In the genomic region with DNA sequence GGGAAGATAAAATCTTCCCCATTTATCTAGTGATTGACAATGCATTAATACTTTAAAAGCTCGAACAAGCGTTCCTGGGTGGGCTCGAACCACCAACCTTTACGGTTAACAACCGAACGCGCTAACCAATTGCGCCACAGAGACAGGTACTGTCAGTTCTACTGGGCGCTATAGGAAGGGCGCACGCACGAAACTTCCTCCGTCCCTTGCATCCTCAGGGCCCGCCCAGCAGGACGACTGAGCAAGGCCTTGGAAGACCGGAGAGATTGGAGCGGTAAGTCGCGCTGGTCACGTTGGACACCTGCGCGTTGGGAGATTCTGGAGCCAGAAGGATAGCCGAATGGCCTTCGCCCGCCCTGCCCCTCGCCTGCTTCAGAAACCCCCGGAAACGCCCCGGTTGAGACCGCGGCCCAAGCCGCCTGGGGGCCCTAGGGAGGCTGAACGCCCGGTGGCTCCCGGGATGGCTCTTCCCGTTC, we compare ENCODE assay signal across 9 cellular contexts. TPM values are rescaled to one million over a fixed set of nuclear protein-coding genes. Genes with fewer than 3 reads are reported as not detected.
DNase-seq lines count a peak whose midpoint lies in the region; ATAC-seq lines count a peak whose summit lies in the region.
"Not testable (repeated sequence)": the region's sequence is repeated elsewhere in the genome, so short reads cannot be mapped to it uniquely, and the experiment has no call there.
"Had no signal": no experiment of that assay in that cellular context is flagged by ENCODE, and none has a peak within 500 bp of the region (broad histone marks: within the 10 kb centered on the region; RNA-seq: fewer than 3 reads in every experiment).

No MANE protein-coding gene starts in this region.

- not testable (repeated sequence) for H3K9me3 Mint-ChIP-seq in IgD-negative memory B cell; activated naive CD8-positive, alpha-beta T cell treated with anti-CD3 and anti-CD28 coated beads, Interleukin-2, amount 10 ng/mL, durations not matched to agents 7 days and 5 days

- H3K9me3 ChIP-seq in esophagus (ENCODE audit: control insufficient read depth in 2 of 2, insufficient read depth in 1 of 2, low read depth in 1 of 2, low read length in 1 of 2): not testable (repeated sequence)

- H3K4me1 Mint-ChIP-seq in IgD-negative memory B cell; activated naive CD8-positive, alpha-beta T cell treated with anti-CD3 and anti-CD28 coated beads, Interleukin-2, amount 10 ng/mL, durations not matched to agents 7 days and 5 days: not testable (repeated sequence)

- WGBS in esophagus, 2 donors: 1 to 3% methylated on average over 24 to 36 of the region's 36 CpGs

- not testable (repeated sequence) for H3K27me3 Mint-ChIP-seq in IgD-negative memory B cell; activated naive CD8-positive, alpha-beta T cell treated with anti-CD3 and anti-CD28 coated beads, Interleukin-2, amount 10 ng/mL, durations not matched to agents 7 days and 5 days

- not testable (repeated sequence) for H3K36me3 Mint-ChIP-seq in IgD-negative memory B cell; activated naive CD8-positive, alpha-beta T cell treated with anti-CD3 and anti-CD28 coated beads, Interleukin-2, amount 10 ng/mL, durations not matched to agents 7 days and 5 days

- H3K27ac ChIP-seq in esophagus (ENCODE audit: low read depth in 2 of 2, low read length in 1 of 2) (peak overlapping the region in 1 of 2 donors; percentile 49), rectal smooth muscle tissue (ENCODE audit: low read depth, low read length) (peak overlapping the region; percentile 15)

- H3K27me3 ChIP-seq in esophagus (ENCODE audit: control insufficient read depth in 1 of 2, insufficient read depth in 2 of 2, low read length in 2 of 2); rectal smooth muscle tissue (ENCODE audit: control insufficient read depth, insufficient read depth, low read length): not testable (repeated sequence)

- H3K4me1 ChIP-seq in esophagus (ENCODE audit: control insufficient read depth in 2 of 2, insufficient read depth in 2 of 2, low read length in 1 of 2); rectal smooth muscle tissue (ENCODE audit: control insufficient read depth, insufficient read depth, low read length): not testable (repeated sequence)

- H3K4me3 Mint-ChIP-seq in IgD-negative memory B cell: peak overlapping the region; percentile 83 to 93 (median 91)
- H3K4me3 Mint-ChIP-seq in activated naive CD8-positive, alpha-beta T cell treated with anti-CD3 and anti-CD28 coated beads, Interleukin-2, amount 10 ng/mL, durations not matched to agents 7 days and 5 days: peak overlapping the region; percentile 86

- peak; percentile 33 for DNase-seq in CD1c-positive myeloid dendritic cell (ENCODE audit: extremely low spot score)
- DNase-seq in activated CD4-positive, alpha-beta T cell treated with anti-CD3 and anti-CD28 coated beads for 48 hours: peak; percentile 79
- DNase-seq in activated naive CD8-positive, alpha-beta T cell treated with anti-CD3 and anti-CD28 coated beads, Interleukin-2, amount 10 ng/mL, durations not matched to agents 7 days and 5 days: peak; percentile 74
- peak; percentile 55 for DNase-seq in left lobe of liver (ENCODE audit: low spot score)
- peak; percentile 80 for DNase-seq in stimulated activated CD8-positive, alpha-beta memory T cell treated with anti-CD3 and anti-CD28 coated beads, Interleukin-4, amount 100 ng/mL, for 48 hours

- H3K27ac Mint-ChIP-seq in IgD-negative memory B cell: peak overlapping the region; percentile 74 to 92 (median 86)
- peak overlapping the region; percentile 78 for H3K27ac Mint-ChIP-seq in activated naive CD8-positive, alpha-beta T cell treated with anti-CD3 and anti-CD28 coated beads, Interleukin-2, amount 10 ng/mL, durations not matched to agents 7 days and 5 days

- H3K9ac ChIP-seq in rectal smooth muscle tissue (ENCODE audit: low read length): not testable (repeated sequence)

- H3K4me3 ChIP-seq in esophagus (ENCODE audit: low read depth in 1 of 2, low read length in 2 of 2): peak overlapping the region; percentile 26 to 30
- H3K4me3 ChIP-seq in rectal smooth muscle tissue (ENCODE audit: low read length): peak overlapping the region; percentile 52

- POLR2A ChIA-PET in activated naive CD8-positive, alpha-beta T cell treated with anti-CD3 and anti-CD28 coated beads, Interleukin-2, amount 10 ng/mL, durations not matched to agents 7 days and 5 days (lab: Charles Lee): not testable (repeated sequence)

- not testable (repeated sequence) for H3K36me3 ChIP-seq in esophagus (ENCODE audit: control insufficient read depth in 2 of 2, insufficient read depth in 2 of 2, low read length in 1 of 2); rectal smooth muscle tissue (ENCODE audit: control insufficient read depth, insufficient read depth, low read length)

- not testable (repeated sequence) for ATAC-seq in activated naive CD8-positive, alpha-beta T cell treated with anti-CD3 and anti-CD28 coated beads, Interleukin-2, amount 10 ng/mL, durations not matched to agents 7 days and 5 days (ENCODE audit: low read depth); left lobe of liver

RNA-seq across cellular contexts. Expression of a gene that starts 25.3 kb away (rescaled TPM):
- polyA plus RNA-seq in IgD-negative memory B cell (not detected), esophagus (not detected)
- 1 to 10 TPM; 1.2 to 3.9 TPM for total RNA-seq in activated naive CD8-positive, alpha-beta T cell treated with anti-CD3 and anti-CD28 coated beads, Interleukin-2, amount 10 ng/mL, durations not matched to agents 7 days and 5 days
- not detected for total RNA-seq in left lobe of liver
- total RNA-seq: urinary bladder had no signal
- polyA plus RNA-seq: urinary bladder had no signal
